Comparison of ENCODE assay signal across 1 cellular context in genomic region chr7:80661729-80662128, GRCh38.
TF ChIP-seq lines count a peak whose summit lies in the region.

No MANE protein-coding gene starts in this region.

TF ChIP-seq in GM23338, 12 proteins besides CTCF, POLR2A, EP300 and RAD21:
- TF ChIP-seq ZNF114 (CRISPR knock-in tag; IDR thresholded peaks at IDR 0.05) (no peak), STAT1 (IDR thresholded peaks at IDR 0.05; ENCODE audit: unreplicated experiment) (no peak), JUNB (IDR thresholded peaks at IDR 0.05; ENCODE audit: unreplicated experiment) (no peak), POLR2AphosphoS5 (IDR thresholded peaks at IDR 0.05; ENCODE audit: low read depth) (no peak), CREB1 (CRISPR knock-in tag; IDR thresholded peaks at IDR 0.05; ENCODE audit: low read depth) (no peak)
